Comparison of ENCODE assay signal across 1 cellular context in genomic region chr1:190176776-190177175, GRCh38.
TF ChIP-seq lines count a peak whose summit lies in the region.

No MANE protein-coding gene starts in this region.

TF ChIP-seq in IMR-90, 13 proteins besides CTCF, POLR2A, EP300 and RAD21:
- no peak for TF ChIP-seq MAFK (IDR thresholded peaks at IDR 0.05; ENCODE audit: low read depth, low read length)
- no peak for TF ChIP-seq USF2 (IDR thresholded peaks at IDR 0.05; ENCODE audit: low read depth, low read length)
- no peak for TF ChIP-seq RCOR1 (IDR thresholded peaks at IDR 0.05; ENCODE audit: insufficient replicate concordance, low read length)
- no peak for TF ChIP-seq SMC3 (IDR thresholded peaks at IDR 0.05; ENCODE audit: low read depth, low read length)
TF ChIP-seq in IMR-90: peak in this region for 0.
